20 cellular contexts compared by ENCODE assay signal in genomic region chr12:109234012-109234411, GRCh38.
A peak's percentile ranks its signal among the peaks of the same experiment; 100 is the strongest.
DNase-seq lines count a peak whose midpoint lies in the region; ATAC-seq, FAIRE-seq and TF ChIP-seq lines count a peak whose summit lies in the region.
"Had no signal": no experiment of that assay in that cellular context is flagged by ENCODE, and none has a peak within 500 bp of the region (broad histone marks: within the 10 kb centered on the region; RNA-seq: fewer than 3 reads in every experiment).

No MANE protein-coding gene starts in this region.

- H2AFZ ChIP-seq in HepG2 (ENCODE audit: low read length): no peak overlapping the region
- H2AFZ ChIP-seq: GM23248 had no signal

- H3K36me3 Mint-ChIP-seq in stimulated activated naive B cell treated with anti-CD40 and anti-IgM and Interleukin-4, amounts not matched to agents 10 μg/mL and 1 μg/mL and 100 μg/mL, for 72 hours: peaks cover 19 to 34% of the 10 kb centered on the region in 2 donors

- H3K27ac ChIP-seq in cingulate gyrus (ENCODE audit: low read depth, low read length) (peak overlapping the region; percentile 97), HepG2 (ENCODE audit: extremely low read length, insufficient read depth, low read length) (no peak overlapping the region), A673 (ENCODE audit: low read depth, low read length, poor library complexity, severe bottlenecking) (no peak overlapping the region)
- H3K27ac ChIP-seq: GM23248 had no signal

- no peaks in the 10 kb centered on the region for H3K9me3 Mint-ChIP-seq in stimulated activated naive B cell treated with anti-CD40 and anti-IgM and Interleukin-4, amounts not matched to agents 10 μg/mL and 1 μg/mL and 100 μg/mL, for 72 hours
- H3K9me3 Mint-ChIP-seq: CD4-positive, CD25-positive, alpha-beta regulatory T cell; CD8-positive, alpha-beta memory T cell had no signal

- ATAC-seq in HepG2: no peak
- ATAC-seq in stimulated activated naive B cell treated with anti-CD40 and anti-IgM and Interleukin-4, amounts not matched to agents 10 μg/mL and 1 μg/mL and 100 μg/mL, for 72 hours (replicated peaks): no peak

- no peak for DNase-seq in HepG2 (ENCODE audit: low spot score)
- no peak for DNase-seq in stimulated activated naive B cell treated with anti-CD40 and anti-IgM and Interleukin-4, amounts not matched to agents 10 μg/mL and 1 μg/mL and 100 μg/mL, for 72 hours
- DNase-seq in DMS 273 (lab: John Stamatoyannopoulos, UW; ENCODE audit: unreplicated experiment): no peak
- no peak for DNase-seq in NCI-H2196 (lab: John Stamatoyannopoulos, UW; ENCODE audit: unreplicated experiment)
- no peak for DNase-seq in A673 (ENCODE audit: low spot score)
- DNase-seq: ACHN; BE2C; C1 segment of cervical spinal cord; Caco-2; CD4-positive, CD25-positive, alpha-beta regulatory T cell; CD8-positive, alpha-beta memory T cell; DMS153; DMS79; GDM1; GM23248 had no signal

- H3K4me1 Mint-ChIP-seq in stimulated activated naive B cell treated with anti-CD40 and anti-IgM and Interleukin-4, amounts not matched to agents 10 μg/mL and 1 μg/mL and 100 μg/mL, for 72 hours: peaks cover 13 to 23% of the 10 kb centered on the region in 2 donors
- H3K4me1 Mint-ChIP-seq: CD4-positive, CD25-positive, alpha-beta regulatory T cell; CD8-positive, alpha-beta memory T cell had no signal

- no peak for FAIRE-seq in HepG2 (lab: Jason Lieb, UNC)
- FAIRE-seq: D721Med, GM12892, GM18507 had no signal

- POLR2A ChIA-PET in HepG2 (lab: Yijun Ruan, JAX): no interaction called here
- POLR2A ChIA-PET in A673 (lab: Charles Lee; ENCODE audit: low non-redundant PET): no interaction called here

- no peaks in the 10 kb centered on the region for H3K27me3 ChIP-seq in HepG2 (ENCODE audit: control insufficient read depth in 1 of 2, insufficient read depth in 2 of 2, low read length in 2 of 2)
- H3K27me3 ChIP-seq in A673 (replicated peaks; ENCODE audit: insufficient read depth, low read depth, low read length, poor library complexity): no peaks in the 10 kb centered on the region
- H3K27me3 ChIP-seq: BE2C had no signal

- no peak overlapping the region for H3K4me3 Mint-ChIP-seq in stimulated activated naive B cell treated with anti-CD40 and anti-IgM and Interleukin-4, amounts not matched to agents 10 μg/mL and 1 μg/mL and 100 μg/mL, for 72 hours
- H3K4me3 Mint-ChIP-seq: CD4-positive, CD25-positive, alpha-beta regulatory T cell; CD8-positive, alpha-beta memory T cell had no signal

- BruUV-seq in HepG2 (replicated peaks; lab: Mats Ljungman, UMichigan): no TSS peak
- no TSS peak for BruUV-seq in A673 (replicated peaks; lab: Mats Ljungman, UMichigan)

- H3K79me2 ChIP-seq in HepG2 (ENCODE audit: insufficient read depth, low read length): no peaks in the 10 kb centered on the region

- TF ChIP-seq CTCF in HepG2 (CRISPR knock-in tag; IDR thresholded peaks at IDR 0.05): no peak
- TF ChIP-seq CTCF in A673 (conservative IDR thresholded peaks at IDR 0.05; ENCODE audit: low read depth, low read length): no peak

- H4K20me1 ChIP-seq in HepG2 (ENCODE audit: insufficient read depth, low read length): no peaks in the 10 kb centered on the region

- in situ Hi-C loops in HepG2 (cut with HindIII; ENCODE audit: extremely low pct_ligation_motif_present, low pct_unique_long_range_greater_than_20kb): no loop called here

- H3K36me3 ChIP-seq in HepG2 (replicated peaks in 1 of 2; ENCODE audit: control insufficient read depth in 1 of 2, insufficient read depth in 2 of 2, low read length in 2 of 2): peaks cover 3 to 31% of the 10 kb centered on the region in 2 experiments; a peak in 4 of 5 replicates
- H3K36me3 ChIP-seq in A673 (ENCODE audit: insufficient read depth, low read length, poor library complexity, severe bottlenecking): no peaks in the 10 kb centered on the region
- H3K36me3 ChIP-seq: BE2C, HAP-1 had no signal

- H3K4me3 ChIP-seq in HepG2 (replicated peaks in 1 of 3; ENCODE audit: insufficient read depth in 1 of 3, low read depth in 2 of 3, low read length in 3 of 3) (no peak overlapping the region), A673 (ENCODE audit: low read depth, low read length, poor library complexity, severe bottlenecking) (no peak overlapping the region)
- H3K4me3 ChIP-seq: GM23248, HAP-1 had no signal

- no peaks in the 10 kb centered on the region for H3K9me3 ChIP-seq in HepG2 (ENCODE audit: low read length)
- no peaks in the 10 kb centered on the region for H3K9me3 ChIP-seq in A673 (ENCODE audit: low read depth, low read length, poor library complexity, severe bottlenecking)
- H3K9me3 ChIP-seq: BE2C, Caco-2, HAP-1 had no signal

- CTCF ChIA-PET in HepG2 (lab: Yijun Ruan, JAX; ENCODE audit: low intra/inter-chr PET ratio, low total read pairs): no interaction called here
- CTCF ChIA-PET in A673 (lab: Charles Lee): no interaction called here

- no peak for TF ChIP-seq EP300 in HepG2 (IDR thresholded peaks at IDR 0.05; ENCODE audit: low read depth in 2 of 2, low read length in 2 of 2)
- no peak for TF ChIP-seq EP300 in HepG2 (CRISPR knock-in tag; IDR thresholded peaks at IDR 0.05; ENCODE audit: borderline replicate concordance)

- H3K9ac ChIP-seq in HepG2 (ENCODE audit: insufficient read depth, low read depth, low read length): no peak overlapping the region
- H3K9ac ChIP-seq: GM23248 had no signal

- H3K4me1 ChIP-seq in HepG2 (ENCODE audit: insufficient read depth, low read length) (peaks cover 12% of the 10 kb centered on the region), A673 (ENCODE audit: insufficient read depth, low read length, poor library complexity, severe bottlenecking) (no peaks in the 10 kb centered on the region)
- H3K4me1 ChIP-seq: BE2C, Caco-2, HAP-1 had no signal

- TF ChIP-seq POLR2A in HepG2 (IDR thresholded peaks at IDR 0.05; ENCODE audit: insufficient read depth in 1 of 2, low read depth in 2 of 2, low read length in 2 of 2): no peak

- H3K27ac Mint-ChIP-seq in stimulated activated naive B cell treated with anti-CD40 and anti-IgM and Interleukin-4, amounts not matched to agents 10 μg/mL and 1 μg/mL and 100 μg/mL, for 72 hours: peak overlapping the region; percentile 31
- H3K27ac Mint-ChIP-seq: CD4-positive, CD25-positive, alpha-beta regulatory T cell had no signal

- intact Hi-C loops in HepG2 (cut with micrococcal nuclease; ENCODE audit: unreplicated experiment) (no loop called here), A673 (cut with micrococcal nuclease; ENCODE audit: unreplicated experiment) (no loop called here)

- H3K27me3 Mint-ChIP-seq in stimulated activated naive B cell treated with anti-CD40 and anti-IgM and Interleukin-4, amounts not matched to agents 10 μg/mL and 1 μg/mL and 100 μg/mL, for 72 hours: no peaks in the 10 kb centered on the region
- H3K27me3 Mint-ChIP-seq: CD4-positive, CD25-positive, alpha-beta regulatory T cell; CD8-positive, alpha-beta memory T cell had no signal

- no peak overlapping the region for H3K4me2 ChIP-seq in HepG2 (ENCODE audit: low read depth, low read length)

- WGBS in HepG2 (ENCODE audit: low lambda C conversion rate): 91% methylated on average over 11 of the region's 15 CpGs

- no peak for TF ChIP-seq RAD21 in HepG2 (CRISPR knock-in tag; IDR thresholded peaks at IDR 0.05)

TF ChIP-seq in HepG2, 621 proteins besides CTCF, POLR2A, EP300 and RAD21:
- no peak for TF ChIP-seq CSRNP2 (CRISPR knock-in tag; conservative IDR thresholded peaks at IDR 0.05; ENCODE audit: low read depth)
- 0 out of 2 replicates have a peak, but pooled peaks have one; percentile 12 for TF ChIP-seq ZNF768 (CRISPR knock-in tag; IDR thresholded peaks at IDR 0.05)
- no peak for TF ChIP-seq ZNF235 (CRISPR knock-in tag; IDR thresholded peaks at IDR 0.05; ENCODE audit: borderline replicate concordance)
